ENCODE assay signal across 34 cellular contexts in genomic region chr20:11529046-11529445, GRCh38.
"Had no signal": no experiment of that assay in that cellular context is flagged by ENCODE, and none has a peak within 500 bp of the region (broad histone marks: within the 10 kb centered on the region; RNA-seq: fewer than 3 reads in every experiment).

No MANE protein-coding gene starts in this region.

- H3K27ac ChIP-seq: ascending aorta, gastroesophageal sphincter, hepatocyte, pancreas, prostate gland, sigmoid colon, thyroid gland, upper lobe of left lung, WERI-Rb-1 had no signal

- H3K4me1 ChIP-seq: ascending aorta, gastroesophageal sphincter, pancreas, prostate gland, sigmoid colon, thyroid gland, upper lobe of left lung had no signal

- H3K4me3 Mint-ChIP-seq: activated CD4-positive, alpha-beta memory T cell treated with anti-CD3 and anti-CD28 coated beads for 36 hours; activated CD4-positive, alpha-beta T cell treated with anti-CD3 and anti-CD28 coated beads, Interleukin-2, amount 10 ng/mL, durations not matched to agents 24 days and 14 days; activated naive CD4-positive, alpha-beta T cell treated with anti-CD3 and anti-CD28 coated beads, Interleukin-2, amount 10 ng/mL, durations not matched to agents 7 days and 5 days; activated naive CD8-positive, alpha-beta T cell treated with anti-CD3 and anti-CD28 coated beads, Interleukin-2, amount 10 ng/mL, durations not matched to agents 7 days and 5 days; brain; memory B cell; naive thymus-derived CD4-positive, alpha-beta T cell; stimulated activated memory B cell treated with anti-CD40 and anti-IgM and Interleukin-4, amounts not matched to agents 10 μg/mL and 1 μg/mL and 100 μg/mL, for 72 hours; stimulated activated naive CD8-positive, alpha-beta T cell treated with anti-CD3 and anti-CD28 coated beads, Interleukin-15, amount 100 ng/mL, for 72 hours; T-helper 17 cell had no signal

- H3K4me3 ChIP-seq: ascending aorta, gastroesophageal sphincter, hepatocyte, pancreas, prostate gland, sigmoid colon, smooth muscle cell, thyroid gland, upper lobe of left lung had no signal

- DNase-seq: activated CD4-positive, alpha-beta memory T cell treated with anti-CD3 and anti-CD28 coated beads for 36 hours; activated CD4-positive, alpha-beta T cell treated with anti-CD3 and anti-CD28 coated beads, Interleukin-2, amount 10 ng/mL, durations not matched to agents 24 days and 14 days; activated CD8-positive, alpha-beta memory T cell treated with anti-CD3 and anti-CD28 coated beads, Interleukin-2, amount 50 U/mL, for 4 hours; activated gamma-delta T cell; activated naive CD4-positive, alpha-beta T cell treated with anti-CD3 and anti-CD28 coated beads, Interleukin-2, amount 10 ng/mL, durations not matched to agents 7 days and 5 days; activated naive CD8-positive, alpha-beta T cell treated with anti-CD3 and anti-CD28 coated beads, Interleukin-2, amount 10 ng/mL, durations not matched to agents 7 days and 5 days; activated T-cell treated with anti-CD3 and anti-CD28 coated beads, Interleukin-2, amount 50 U/mL, for 1 hour; caudate nucleus; cortex of kidney; kidney; midbrain; naive thymus-derived CD4-positive, alpha-beta T cell; pancreas; sigmoid colon; stimulated activated CD4-positive, alpha-beta T cell treated with anti-CD3 and anti-CD28 coated beads, Interleukin-1b, Interleukin-23, amount 100 ng/mL, for 48 hours; stimulated activated CD4-positive, alpha-beta T cell treated with anti-CD3 and anti-CD28 coated beads, Interleukin-4, amount 100 ng/mL, for 4 hours; stimulated activated CD8-positive, alpha-beta memory T cell treated with anti-CD3 and anti-CD28 coated beads, Interleukin-4, amount 100 ng/mL, for 48 hours; stimulated activated naive CD8-positive, alpha-beta T cell treated with anti-CD3 and anti-CD28 coated beads, Interleukin-15, amount 100 ng/mL, for 72 hours; substantia nigra; T-helper 17 cell; T1000; thyroid gland; upper lobe of left lung; WERI-Rb-1 had no signal

- H2AFZ ChIP-seq: hepatocyte had no signal

- H3K9me3 ChIP-seq: pancreas, prostate gland, thyroid gland had no signal

- ATAC-seq: activated CD4-positive, CD25-positive, alpha-beta regulatory T cell treated with anti-CD3 and anti-CD28 coated beads, Interleukin-2, amount 50 U/mL, for 24 hours; gastroesophageal sphincter; naive thymus-derived CD4-positive, alpha-beta T cell; pancreas; stimulated activated memory B cell treated with anti-CD40 and anti-IgM and Interleukin-4, amounts not matched to agents 10 μg/mL and 1 μg/mL and 100 μg/mL, for 72 hours; stimulated activated naive CD8-positive, alpha-beta T cell treated with anti-CD3 and anti-CD28 coated beads, Interleukin-15, amount 100 ng/mL, for 72 hours; T-helper 17 cell had no signal

- H3K27me3 ChIP-seq: ascending aorta, gastroesophageal sphincter, hepatocyte, pancreas, sigmoid colon, thyroid gland, upper lobe of left lung had no signal

- H3K36me3 Mint-ChIP-seq: activated CD4-positive, alpha-beta memory T cell treated with anti-CD3 and anti-CD28 coated beads for 36 hours; activated naive CD4-positive, alpha-beta T cell treated with anti-CD3 and anti-CD28 coated beads, Interleukin-2, amount 10 ng/mL, durations not matched to agents 7 days and 5 days; activated naive CD8-positive, alpha-beta T cell treated with anti-CD3 and anti-CD28 coated beads, Interleukin-2, amount 10 ng/mL, durations not matched to agents 7 days and 5 days; brain; memory B cell; stimulated activated memory B cell treated with anti-CD40 and anti-IgM and Interleukin-4, amounts not matched to agents 10 μg/mL and 1 μg/mL and 100 μg/mL, for 72 hours had no signal

- FAIRE-seq: endothelial cell of umbilical vein, kidney, pancreas had no signal

- H3K36me3 ChIP-seq: ascending aorta, gastroesophageal sphincter, pancreas, prostate gland, sigmoid colon, thyroid gland, upper lobe of left lung, WERI-Rb-1 had no signal

- H3K4me2 ChIP-seq: hepatocyte, smooth muscle cell had no signal

- H3K79me2 ChIP-seq: hepatocyte had no signal

- H3K4me1 Mint-ChIP-seq: activated CD4-positive, alpha-beta T cell treated with anti-CD3 and anti-CD28 coated beads, Interleukin-2, amount 10 ng/mL, durations not matched to agents 24 days and 14 days; activated naive CD4-positive, alpha-beta T cell treated with anti-CD3 and anti-CD28 coated beads, Interleukin-2, amount 10 ng/mL, durations not matched to agents 7 days and 5 days; activated naive CD8-positive, alpha-beta T cell treated with anti-CD3 and anti-CD28 coated beads, Interleukin-2, amount 10 ng/mL, durations not matched to agents 7 days and 5 days; brain; memory B cell; naive thymus-derived CD4-positive, alpha-beta T cell; stimulated activated memory B cell treated with anti-CD40 and anti-IgM and Interleukin-4, amounts not matched to agents 10 μg/mL and 1 μg/mL and 100 μg/mL, for 72 hours; stimulated activated naive CD8-positive, alpha-beta T cell treated with anti-CD3 and anti-CD28 coated beads, Interleukin-15, amount 100 ng/mL, for 72 hours; T-helper 17 cell had no signal

- H3K27me3 Mint-ChIP-seq: activated CD4-positive, alpha-beta memory T cell treated with anti-CD3 and anti-CD28 coated beads for 36 hours; activated CD4-positive, alpha-beta T cell treated with anti-CD3 and anti-CD28 coated beads, Interleukin-2, amount 10 ng/mL, durations not matched to agents 24 days and 14 days; activated naive CD4-positive, alpha-beta T cell treated with anti-CD3 and anti-CD28 coated beads, Interleukin-2, amount 10 ng/mL, durations not matched to agents 7 days and 5 days; activated naive CD8-positive, alpha-beta T cell treated with anti-CD3 and anti-CD28 coated beads, Interleukin-2, amount 10 ng/mL, durations not matched to agents 7 days and 5 days; memory B cell; naive thymus-derived CD4-positive, alpha-beta T cell; stimulated activated memory B cell treated with anti-CD40 and anti-IgM and Interleukin-4, amounts not matched to agents 10 μg/mL and 1 μg/mL and 100 μg/mL, for 72 hours; stimulated activated naive CD8-positive, alpha-beta T cell treated with anti-CD3 and anti-CD28 coated beads, Interleukin-15, amount 100 ng/mL, for 72 hours; T-helper 17 cell had no signal
